In genomic region chr9:109399258-109399767, GRCh38 we compare ENCODE assay signal across 12 cellular contexts.
DNase-seq lines count a peak whose midpoint lies in the region; ATAC-seq and TF ChIP-seq lines count a peak whose summit lies in the region.
"Had no signal": no experiment of that assay in that cellular context is flagged by ENCODE, and none has a peak within 500 bp of the region (broad histone marks: within the 10 kb centered on the region; RNA-seq: fewer than 3 reads in every experiment).

No MANE protein-coding gene starts in this region.

- H3K36me3 ChIP-seq in endodermal cell (ENCODE audit: control insufficient read depth, insufficient read depth, low read length) (no peaks in the 10 kb centered on the region), thyroid gland (peaks cover 0 to 8% of the 10 kb centered on the region in 2 donors)

- H3K4me1 ChIP-seq in endodermal cell (ENCODE audit: control insufficient read depth, insufficient read depth, low read length) (no peaks in the 10 kb centered on the region), thyroid gland (no peaks in the 10 kb centered on the region), foreskin keratinocyte (no peaks in the 10 kb centered on the region)
- H3K4me1 ChIP-seq: A549, gastrocnemius medialis had no signal

- no peak overlapping the region for H3K4me3 ChIP-seq in endodermal cell (ENCODE audit: low read length)
- H3K4me3 ChIP-seq in thyroid gland (replicated peaks in 1 of 3) = no peak overlapping the region
- H3K4me3 ChIP-seq: A549, gastrocnemius medialis had no signal

- H3K27me3 ChIP-seq in endodermal cell (ENCODE audit: control insufficient read depth, insufficient read depth, low read length, poor library complexity, severe bottlenecking) (no peaks in the 10 kb centered on the region), thyroid gland (no peaks in the 10 kb centered on the region), foreskin keratinocyte (no peaks in the 10 kb centered on the region)
- H3K27me3 ChIP-seq: gastrocnemius medialis had no signal

- no peak overlapping the region for H3K27ac Mint-ChIP-seq in endodermal cell

- H3K27ac ChIP-seq in endodermal cell (ENCODE audit: low read depth, low read length) (no peak overlapping the region), thyroid gland (no peak overlapping the region), foreskin keratinocyte (no peak overlapping the region)
- H3K27ac ChIP-seq: A549 had no signal

- no peaks in the 10 kb centered on the region for H3K27me3 Mint-ChIP-seq in endodermal cell (ENCODE audit: insufficient read depth)

- no peaks in the 10 kb centered on the region for H3K36me3 Mint-ChIP-seq in endodermal cell (ENCODE audit: low read depth)

- 93% methylated on average over 3 to 6 of the region's 6 CpGs for WGBS in endodermal cell (ENCODE audit: insufficient coverage in 1 of 2, insufficient read length in 1 of 2), 2 experiments
- 88 to 89% methylated on average over 6 of the region's 6 CpGs for WGBS in thyroid gland, 2 donors

- DNase-seq in activated CD4-positive, CD25-positive, alpha-beta regulatory T cell treated with anti-CD3 and anti-CD28 coated beads, Interleukin-2, amount 50 U/mL, for 72 hours = no peak
- DNase-seq in endodermal cell (peak; percentile 24), thyroid gland (no peak), NCI-H2107 (lab: John Stamatoyannopoulos, UW) (no peak), foreskin keratinocyte (no peak)
- DNase-seq: gastrocnemius medialis, mesendoderm, right cardiac atrium had no signal

- no peaks in the 10 kb centered on the region for H3K4me1 Mint-ChIP-seq in endodermal cell

- TF ChIP-seq CTCF in endodermal cell (conservative IDR thresholded peaks at IDR 0.05) (no peak), thyroid gland (IDR thresholded peaks at IDR 0.05) (no peak), foreskin keratinocyte (conservative IDR thresholded peaks at IDR 0.05) (no peak)

- no peak overlapping the region for H3K9ac ChIP-seq in endodermal cell (ENCODE audit: extremely low read depth, low read length, poor library complexity, severe bottlenecking)

- no peak for TF ChIP-seq POLR2A in thyroid gland (IDR thresholded peaks at IDR 0.05)

- no peak overlapping the region for H3K4me3 Mint-ChIP-seq in endodermal cell

- ATAC-seq in activated CD4-positive, CD25-positive, alpha-beta regulatory T cell treated with anti-CD3 and anti-CD28 coated beads, Interleukin-2, amount 50 U/mL, for 24 hours = peak; percentile 66 to 83
- ATAC-seq in GM21515 (IDR thresholded peaks at IDR 0.05; ENCODE audit: unreplicated experiment) (peak; percentile 64), HG03103 (IDR thresholded peaks at IDR 0.05; ENCODE audit: low read depth, unreplicated experiment) (peak; percentile 40), foreskin keratinocyte (no peak)
- ATAC-seq: A549, gastrocnemius medialis, right cardiac atrium had no signal

- H3K9me3 ChIP-seq in endodermal cell (ENCODE audit: control insufficient read depth, low read length) (no peaks in the 10 kb centered on the region), thyroid gland (no peaks in the 10 kb centered on the region)
- H3K9me3 ChIP-seq: A549, gastrocnemius medialis had no signal

- no peaks in the 10 kb centered on the region for H3K9me3 Mint-ChIP-seq in endodermal cell

- intact Hi-C loops in thyroid gland (cut with DNase I) = no loop called here
